19 cellular contexts compared by ENCODE assay signal in genomic region chr18:24043403-24043802, GRCh38.
"Had no signal": no experiment of that assay in that cellular context is flagged by ENCODE, and none has a peak within 500 bp of the region (broad histone marks: within the 10 kb centered on the region; RNA-seq: fewer than 3 reads in every experiment).

No MANE protein-coding gene starts in this region.

- H3K27me3 ChIP-seq: dorsolateral prefrontal cortex, gastrocnemius medialis, heart right ventricle, left lung, tibial nerve had no signal

- H3K4me3 ChIP-seq: dorsolateral prefrontal cortex, gastrocnemius medialis, heart right ventricle, left lung, tibial nerve had no signal

- H3K27ac Mint-ChIP-seq: activated CD4-positive, alpha-beta T cell treated with anti-CD3 and anti-CD28 coated beads, Interleukin-2, amount 10 ng/mL, durations not matched to agents 7 days and 5 days; activated T-helper 1 cell treated with anti-CD3 and anti-CD28 coated beads, Interleukin-12 subunit alpha, Interleukin-12 subunit beta, Interleukin-2, Interleukin-4 antibody, amounts not matched to agents 30 ng/mL and 10 ng/mL and 1 ng/mL, durations not matched to agents 14 hours and 24 hours and 36 hours; nephron progenitor cell; progenitor cell of endocrine pancreas; T-helper 1 cell treated with Interleukin-12 subunit alpha and Interleukin-12 subunit beta and Interleukin-4 antibody, amounts not matched to agents 30 μg/mL and 1 μg/mL, for 36 hours had no signal

- H3K9me3 ChIP-seq: gastrocnemius medialis, heart right ventricle, left lung, tibial nerve had no signal

- H3K4me1 ChIP-seq: gastrocnemius medialis had no signal

- H3K27ac ChIP-seq: dorsolateral prefrontal cortex, gastrocnemius medialis, heart right ventricle, left lung, tibial nerve had no signal

- DNase-seq: activated CD4-positive, alpha-beta T cell treated with anti-CD3 and anti-CD28 coated beads, Interleukin-2, amount 10 ng/mL, durations not matched to agents 7 days and 5 days; activated CD8-positive, alpha-beta memory T cell treated with anti-CD3 and anti-CD28 coated beads, Interleukin-2, amount 50 U/mL, for 48 hours; activated naive CD4-positive, alpha-beta T cell treated with Interleukin-2 at 50 U/mL for 16 hours; dorsolateral prefrontal cortex; erythroblast; gastrocnemius medialis; heart right ventricle; left lung; nephron progenitor cell; occipital lobe; right cardiac atrium; small intestine; stimulated activated CD4-positive, alpha-beta T cell treated with anti-CD3 and anti-CD28 coated beads, Interleukin-4, amount 100 ng/mL, for 24 hours; stimulated activated naive CD4-positive, alpha-beta T cell treated with Interleukin-2 at 50 U/mL for 16 hours; substantia nigra had no signal

- H3K36me3 ChIP-seq: gastrocnemius medialis, heart right ventricle, left lung, tibial nerve had no signal

- H3K4me3 Mint-ChIP-seq: activated CD4-positive, alpha-beta T cell treated with anti-CD3 and anti-CD28 coated beads, Interleukin-2, amount 10 ng/mL, durations not matched to agents 7 days and 5 days; activated T-helper 1 cell treated with anti-CD3 and anti-CD28 coated beads, Interleukin-12 subunit alpha, Interleukin-12 subunit beta, Interleukin-2, Interleukin-4 antibody, amounts not matched to agents 30 ng/mL and 10 ng/mL and 1 ng/mL, durations not matched to agents 14 hours and 24 hours and 36 hours; nephron progenitor cell; T-helper 1 cell treated with Interleukin-12 subunit alpha and Interleukin-12 subunit beta and Interleukin-4 antibody, amounts not matched to agents 30 μg/mL and 1 μg/mL, for 36 hours had no signal

- H3K27me3 Mint-ChIP-seq: activated CD4-positive, alpha-beta T cell treated with anti-CD3 and anti-CD28 coated beads, Interleukin-2, amount 10 ng/mL, durations not matched to agents 7 days and 5 days; progenitor cell of endocrine pancreas had no signal

- H3K9me3 Mint-ChIP-seq: activated CD4-positive, alpha-beta T cell treated with anti-CD3 and anti-CD28 coated beads, Interleukin-2, amount 10 ng/mL, durations not matched to agents 7 days and 5 days; activated T-helper 1 cell treated with anti-CD3 and anti-CD28 coated beads, Interleukin-12 subunit alpha, Interleukin-12 subunit beta, Interleukin-2, Interleukin-4 antibody, amounts not matched to agents 30 ng/mL and 10 ng/mL and 1 ng/mL, durations not matched to agents 14 hours and 24 hours and 36 hours; T-helper 1 cell treated with Interleukin-12 subunit alpha and Interleukin-12 subunit beta and Interleukin-4 antibody, amounts not matched to agents 30 μg/mL and 1 μg/mL, for 36 hours had no signal

- ATAC-seq: gastrocnemius medialis, heart right ventricle, left lung, right cardiac atrium had no signal
